Comparison of ENCODE assay signal across 11 cellular contexts in the genomic region with DNA sequence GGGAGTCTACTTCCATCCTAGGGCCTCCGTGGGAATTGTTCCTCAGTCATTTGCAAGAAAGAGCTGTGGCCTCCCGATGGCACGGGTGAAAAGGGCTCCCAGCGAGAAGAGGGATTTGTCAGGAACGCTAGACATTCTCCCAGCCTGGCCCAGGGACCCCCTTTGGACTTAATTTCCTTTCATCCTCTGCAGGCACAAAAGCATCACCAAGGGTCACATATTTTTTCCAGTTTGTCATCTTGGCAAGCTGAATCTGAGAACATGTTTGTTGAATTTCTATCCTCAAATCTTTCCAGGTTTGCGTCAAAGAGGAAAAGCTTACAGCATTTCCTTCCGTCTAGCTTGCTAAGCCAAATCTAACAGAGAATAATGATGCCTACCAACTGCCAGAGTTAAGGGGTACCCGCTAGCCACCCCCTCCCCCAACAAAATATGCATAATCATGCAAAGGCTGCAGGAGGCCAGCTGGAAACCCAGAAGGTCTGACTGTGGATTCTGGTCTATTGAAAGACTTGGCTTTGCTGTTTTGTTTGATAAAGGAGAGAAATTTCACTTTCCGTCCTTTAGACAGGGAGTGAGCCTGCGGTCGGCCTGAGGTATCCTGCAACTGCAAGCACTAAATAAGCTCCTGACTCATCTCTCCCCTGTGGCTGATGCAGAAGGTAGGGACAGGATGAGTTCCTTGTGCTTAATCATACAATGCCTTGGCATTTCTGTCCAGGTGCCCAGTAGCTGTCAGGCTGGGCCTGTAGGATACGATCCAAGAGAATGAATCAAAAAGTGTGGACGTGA. TPM values are rescaled to one million over a fixed set of nuclear protein-coding genes. Genes with fewer than 3 reads are reported as not detected.
DNase-seq lines count a peak whose midpoint lies in the region; ATAC-seq lines count a peak whose summit lies in the region.
"Had no signal": no experiment of that assay in that cellular context is flagged by ENCODE, and none has a peak within 500 bp of the region (broad histone marks: within the 10 kb centered on the region; RNA-seq: fewer than 3 reads in every experiment).

No MANE protein-coding gene starts in this region.

- intact Hi-C loops in cardiac septum (cut with DNase I) (loop anchor here (10.0 kb wide), 1 partner anchor 603 kb away; no protein-coding TSS in a partner anchor), sciatic nerve (cut with DNase I) (loop anchor here (10.0 kb wide), 1 partner anchor 173 kb away; the partner anchor contains the start of gene SLC22A23)

- DNase-seq in GM03348 (ENCODE audit: low spot score) (peak; percentile 88), amniotic stem cell (lab: John Stamatoyannopoulos, UW) (peak; percentile 35), cardiac septum (ENCODE audit: low spot score) (peak; percentile 70), sciatic nerve (ENCODE audit: low spot score) (peak; percentile 57), DMS53 treated with DMSO at 0.1 percent for 48 hours (lab: John Stamatoyannopoulos, UW; ENCODE audit: unreplicated experiment) (no peak), NCI-H2107 (lab: John Stamatoyannopoulos, UW) (no peak), activated T-cell treated with anti-CD3 and anti-CD28 coated beads for 4 hours (no peak)
- no peak for DNase-seq in activated naive CD4-positive, alpha-beta T cell treated with Interleukin-2 at 50 U/mL for 16 hours
- DNase-seq: GDM1, NCI-H1694 treated with DMSO at 0.1 percent for 48 hours had no signal

- ATAC-seq in sciatic nerve, result peak; percentile 30
- ATAC-seq: HCT116 had no signal

RNA-seq across cellular contexts. Expression of gene PSMG4, which starts 23.1 kb away (rescaled TPM):
- total RNA-seq in cardiac septum (8.8 TPM), sciatic nerve (21.2 TPM)

RNA-seq across cellular contexts. Expression of gene TUBB2B, which starts 54.4 kb away (rescaled TPM):
- total RNA-seq in cardiac septum (1.2 TPM), sciatic nerve (39.4 TPM)

Comparison
In these comparisons a context has a peak if more than half of its experiments do, and no peak if none do; other contexts are left out.
1. DNase-seq: peak in GM03348 (single experiment), amniotic stem cell (single experiment), cardiac septum (single experiment) and sciatic nerve (single experiment); none in activated naive CD4-positive, alpha-beta T cell treated with Interleukin-2 at 50 U/mL for 16 hours (single experiment), DMS53 treated with DMSO at 0.1 percent for 48 hours (single experiment), NCI-H2107 (single experiment) and activated T-cell treated with anti-CD3 and anti-CD28 coated beads for 4 hours (single experiment).
2. RNA of gene TUBB2B, which starts 54.4 kb away (total RNA-seq): 39.4 TPM in sciatic nerve (single experiment); 1.2 TPM in cardiac septum (single experiment); every median in the first group is over 10 times any median in the second.